2 cellular contexts compared by ENCODE assay signal in the genomic region with DNA sequence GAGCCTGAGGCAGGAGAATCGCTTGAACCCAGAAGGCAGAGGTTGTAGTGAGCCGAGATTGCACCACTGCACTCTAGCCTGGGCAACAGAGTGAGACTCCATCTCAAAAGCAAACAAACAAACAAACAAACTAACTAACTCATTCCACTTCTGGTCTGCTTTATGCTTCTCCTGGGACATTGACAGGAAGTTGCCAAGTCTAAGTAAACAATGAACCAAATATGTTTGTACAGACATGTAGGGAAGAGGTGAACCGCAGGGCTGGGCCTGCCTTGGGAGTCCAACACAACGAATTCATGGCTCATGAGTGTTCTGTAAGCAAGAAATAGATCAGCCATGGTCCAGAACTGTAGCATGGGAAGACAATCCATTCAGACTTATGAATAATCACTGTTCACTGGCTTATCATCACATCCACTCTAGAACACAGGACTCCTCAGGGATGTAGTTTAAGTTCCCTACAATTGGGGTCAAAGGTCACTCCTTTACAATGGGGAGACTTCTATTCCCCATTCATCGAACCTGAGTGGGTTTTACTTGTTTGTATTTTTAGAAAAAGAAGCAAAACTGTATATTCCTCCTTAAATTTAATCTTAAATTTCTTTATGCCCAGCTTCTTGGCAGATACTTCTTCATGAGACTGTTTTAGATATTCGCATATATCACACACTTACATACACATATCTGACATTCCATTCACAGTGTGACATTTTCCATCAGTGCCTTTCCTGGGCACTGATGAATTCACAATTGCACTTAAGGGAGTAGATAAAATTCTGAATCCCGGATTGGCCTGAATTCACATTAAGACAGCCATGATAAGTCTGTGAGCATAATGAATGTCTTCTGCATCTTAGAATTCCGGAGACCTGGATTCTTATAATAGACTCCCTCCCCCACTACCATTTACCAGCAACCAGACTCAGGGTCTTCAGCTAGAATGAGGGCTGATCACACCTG.
TF ChIP-seq lines count a peak whose summit lies in the region.

No MANE protein-coding gene starts in this region.

TF ChIP-seq in K562, 482 proteins besides CTCF, POLR2A, EP300 and RAD21:
- TF ChIP-seq, protein P1, sequence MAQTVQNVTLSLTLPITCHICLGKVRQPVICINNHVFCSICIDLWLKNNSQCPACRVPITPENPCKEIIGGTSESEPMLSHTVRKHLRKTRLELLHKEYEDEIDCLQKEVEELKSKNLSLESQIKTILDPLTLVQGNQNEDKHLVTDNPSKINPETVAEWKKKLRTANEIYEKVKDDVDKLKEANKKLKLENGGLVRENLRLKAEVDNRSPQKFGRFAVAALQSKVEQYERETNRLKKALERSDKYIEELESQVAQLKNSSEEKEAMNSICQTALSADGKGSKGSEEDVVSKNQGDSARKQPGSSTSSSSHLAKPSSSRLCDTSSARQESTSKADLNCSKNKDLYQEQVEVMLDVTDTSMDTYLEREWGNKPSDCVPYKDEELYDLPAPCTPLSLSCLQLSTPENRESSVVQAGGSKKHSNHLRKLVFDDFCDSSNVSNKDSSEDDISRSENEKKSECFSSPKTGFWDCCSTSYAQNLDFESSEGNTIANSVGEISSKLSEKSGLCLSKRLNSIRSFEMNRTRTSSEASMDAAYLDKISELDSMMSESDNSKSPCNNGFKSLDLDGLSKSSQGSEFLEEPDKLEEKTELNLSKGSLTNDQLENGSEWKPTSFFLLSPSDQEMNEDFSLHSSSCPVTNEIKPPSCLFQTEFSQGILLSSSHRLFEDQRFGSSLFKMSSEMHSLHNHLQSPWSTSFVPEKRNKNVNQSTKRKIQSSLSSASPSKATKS (CRISPR knock-in tag; IDR thresholded peaks at IDR 0.05), result no peak
- TF ChIP-seq NONO (IDR thresholded peaks at IDR 0.05; ENCODE audit: low read depth in 2 of 2, low read length in 1 of 2) (no peak), IRF2 (CRISPR knock-in tag; IDR thresholded peaks at IDR 0.05) (no peak), NELFE (IDR thresholded peaks at IDR 0.05; ENCODE audit: insufficient read depth, insufficient read length) (no peak), FOXA3 (CRISPR knock-in tag; conservative IDR thresholded peaks at IDR 0.05 in 1 of 2, IDR thresholded peaks at IDR 0.05 in 1 of 2) (peak in 1 of 2 experiments; percentile 62; a peak in 2 of 4 replicates), STAG1 (CRISPR knock-in tag; IDR thresholded peaks at IDR 0.05; ENCODE audit: borderline replicate concordance) (no peak), DDX20 (tag; IDR thresholded peaks at IDR 0.05; ENCODE audit: low read depth) (no peak), ZFP36 (IDR thresholded peaks at IDR 0.05; ENCODE audit: low read depth, low read length, partially characterized antibody) (no peak), NR2C1 (IDR thresholded peaks at IDR 0.05) (peak; percentile 23; the same call in 1 of the 2 replicates), NR2C1 (tag; IDR thresholded peaks at IDR 0.05) (0 out of 2 replicates have a peak, but pooled peaks have one; percentile 50), NR2C2 (CRISPR knock-in tag; IDR thresholded peaks at IDR 0.05) (no peak), NR2C2 (tag; IDR thresholded peaks at IDR 0.05) (peak; percentile 64), NEUROD1 (IDR thresholded peaks at IDR 0.05; ENCODE audit: borderline replicate concordance, low read depth, low read length, partially characterized antibody) (no peak), ARID1B (IDR thresholded peaks at IDR 0.05) (no peak)

TF ChIP-seq in HepG2, 621 proteins besides CTCF, POLR2A, EP300 and RAD21 (continued from another document and continues in another):
- TF ChIP-seq, protein P2, sequence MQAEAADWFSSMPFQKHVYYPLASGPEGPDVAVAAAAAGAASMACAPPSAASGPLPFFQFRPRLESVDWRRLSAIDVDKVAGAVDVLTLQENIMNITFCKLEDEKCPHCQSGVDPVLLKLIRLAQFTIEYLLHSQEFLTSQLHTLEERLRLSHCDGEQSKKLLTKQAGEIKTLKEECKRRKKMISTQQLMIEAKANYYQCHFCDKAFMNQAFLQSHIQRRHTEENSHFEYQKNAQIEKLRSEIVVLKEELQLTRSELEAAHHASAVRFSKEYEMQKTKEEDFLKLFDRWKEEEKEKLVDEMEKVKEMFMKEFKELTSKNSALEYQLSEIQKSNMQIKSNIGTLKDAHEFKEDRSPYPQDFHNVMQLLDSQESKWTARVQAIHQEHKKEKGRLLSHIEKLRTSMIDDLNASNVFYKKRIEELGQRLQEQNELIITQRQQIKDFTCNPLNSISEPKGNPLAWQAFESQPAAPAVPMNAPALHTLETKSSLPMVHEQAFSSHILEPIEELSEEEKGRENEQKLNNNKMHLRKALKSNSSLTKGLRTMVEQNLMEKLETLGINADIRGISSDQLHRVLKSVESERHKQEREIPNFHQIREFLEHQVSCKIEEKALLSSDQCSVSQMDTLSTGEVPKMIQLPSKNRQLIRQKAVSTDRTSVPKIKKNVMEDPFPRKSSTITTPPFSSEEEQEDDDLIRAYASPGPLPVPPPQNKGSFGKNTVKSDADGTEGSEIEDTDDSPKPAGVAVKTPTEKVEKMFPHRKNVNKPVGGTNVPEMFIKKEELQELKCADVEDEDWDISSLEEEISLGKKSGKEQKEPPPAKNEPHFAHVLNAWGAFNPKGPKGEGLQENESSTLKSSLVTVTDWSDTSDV (CRISPR knock-in tag; IDR thresholded peaks at IDR 0.05), result no peak
- TF ChIP-seq, protein P3, sequence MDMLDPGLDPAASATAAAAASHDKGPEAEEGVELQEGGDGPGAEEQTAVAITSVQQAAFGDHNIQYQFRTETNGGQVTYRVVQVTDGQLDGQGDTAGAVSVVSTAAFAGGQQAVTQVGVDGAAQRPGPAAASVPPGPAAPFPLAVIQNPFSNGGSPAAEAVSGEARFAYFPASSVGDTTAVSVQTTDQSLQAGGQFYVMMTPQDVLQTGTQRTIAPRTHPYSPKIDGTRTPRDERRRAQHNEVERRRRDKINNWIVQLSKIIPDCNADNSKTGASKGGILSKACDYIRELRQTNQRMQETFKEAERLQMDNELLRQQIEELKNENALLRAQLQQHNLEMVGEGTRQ (IDR thresholded peaks at IDR 0.05; ENCODE audit: low read depth, low read length), result no peak
- TF ChIP-seq, protein P3 (CRISPR knock-in tag; IDR thresholded peaks at IDR 0.05; ENCODE audit: borderline replicate concordance), result no peak
- TF ChIP-seq SRF (IDR thresholded peaks at IDR 0.05; ENCODE audit: low read depth, low read length) (no peak), RXRB (CRISPR knock-in tag; IDR thresholded peaks at IDR 0.05; ENCODE audit: borderline replicate concordance) (peak; percentile 89), ZGPAT (CRISPR knock-in tag; IDR thresholded peaks at IDR 0.05) (0 out of 2 replicates have a peak, but pooled peaks have one; percentile 26), ETV5 (CRISPR knock-in tag; IDR thresholded peaks at IDR 0.05; ENCODE audit: borderline replicate concordance) (peak; percentile 64; the same call in 1 of the 2 replicates), SALL1 (CRISPR knock-in tag; IDR thresholded peaks at IDR 0.05) (peak; percentile 34; the same call in 1 of the 2 replicates), SKI (IDR thresholded peaks at IDR 0.05; ENCODE audit: partially characterized antibody) (peak; percentile 72), ARID5B (CRISPR knock-in tag; IDR thresholded peaks at IDR 0.05) (peak; percentile 52), ZNF296 (CRISPR knock-in tag; conservative IDR thresholded peaks at IDR 0.05) (no peak), GATAD2A (CRISPR knock-in tag; IDR thresholded peaks at IDR 0.05) (0 out of 2 replicates have a peak, but pooled peaks have one; percentile 35), RARA (CRISPR knock-in tag; IDR thresholded peaks at IDR 0.05) (peak; percentile 78), FOXA1 (IDR thresholded peaks at IDR 0.05) (peak; percentile 61; the same call in 1 of the 2 replicates), FOXA1 (CRISPR knock-in tag; IDR thresholded peaks at IDR 0.05) (peak; percentile 35; the same call in 1 of the 2 replicates), ZNF644 (CRISPR knock-in tag; IDR thresholded peaks at IDR 0.05; ENCODE audit: low read depth) (0 out of 2 replicates have a peak, but pooled peaks have one; percentile 5), ATF4 (CRISPR knock-in tag; IDR thresholded peaks at IDR 0.05) (0 out of 4 replicates have a peak, but pooled peaks of 1 of the 2 experiments have one; percentile 15), BRD4 (CRISPR knock-in tag; IDR thresholded peaks at IDR 0.05) (no peak), TBX3 (IDR thresholded peaks at IDR 0.05; ENCODE audit: borderline replicate concordance) (no peak), MED1 (CRISPR knock-in tag; IDR thresholded peaks at IDR 0.05) (0 out of 2 replicates have a peak, but pooled peaks have one; percentile 20), ZBTB38 (CRISPR knock-in tag; IDR thresholded peaks at IDR 0.05) (no peak), FOXP1 (IDR thresholded peaks at IDR 0.05) (no peak), FOXP1 (CRISPR knock-in tag; IDR thresholded peaks at IDR 0.05) (peak; percentile 75), GABPB1 (CRISPR knock-in tag; IDR thresholded peaks at IDR 0.05) (peak; percentile 20; the same call in 1 of the 2 replicates), GABPA (IDR thresholded peaks at IDR 0.05; ENCODE audit: low read depth, low read length) (no peak), GABPA (CRISPR knock-in tag; IDR thresholded peaks at IDR 0.05; ENCODE audit: low read depth) (peak; percentile 59), RXRA (CRISPR knock-in tag; IDR thresholded peaks at IDR 0.05) (peak; percentile 25; the same call in 1 of the 2 replicates), ZNF704 (CRISPR knock-in tag; IDR thresholded peaks at IDR 0.05; ENCODE audit: borderline replicate concordance) (no peak), FOSL2 (CRISPR knock-in tag; IDR thresholded peaks at IDR 0.05) (no peak), PTBP1 (IDR thresholded peaks at IDR 0.05; ENCODE audit: low read depth, low read length, poor library complexity, severe bottlenecking) (no peak), GZF1 (CRISPR knock-in tag; IDR thresholded peaks at IDR 0.05) (no peak), ELF3 (CRISPR knock-in tag; IDR thresholded peaks at IDR 0.05) (0 out of 2 replicates have a peak, but pooled peaks have one; percentile 35)
